In genomic region chr12:48157016-48157888, GRCh38 we compare ENCODE assay signal across 8 cellular contexts. TPM values are rescaled to one million over a fixed set of nuclear protein-coding genes. Genes with fewer than 3 reads are reported as not detected.
DNase-seq lines count a peak whose midpoint lies in the region; ATAC-seq, FAIRE-seq and TF ChIP-seq lines count a peak whose summit lies in the region.

ASB8 (minus strand) TSS chr12:48157515; CDS start chr12:48153496, 4,019 bp downstream.

- H3K9me1 ChIP-seq in IMR-90 (ENCODE audit: insufficient read depth, low read length) (peaks cover 5% of the 10 kb centered on the region), endothelial cell of umbilical vein (replicated peaks; ENCODE audit: control insufficient read depth, extremely low read depth, insufficient read depth, low read length) (no peaks in the 10 kb centered on the region)

- H2AFZ ChIP-seq in IMR-90 (replicated peaks; ENCODE audit: low read length, poor library complexity) = peak within 1 kb of the TSS; percentile 96
- peak within 1 kb of the TSS; percentile 87 for H2AFZ ChIP-seq in OCI-LY7 (ENCODE audit: low read length)
- H2AFZ ChIP-seq in endothelial cell of umbilical vein (ENCODE audit: low read depth, low read length) = peak within 1 kb of the TSS; percentile 87

- peak within 1 kb of the TSS; percentile 86 for H2AK9ac ChIP-seq in IMR-90 (replicated peaks; ENCODE audit: low read depth, low read length, poor library complexity)

- H3K79me2 ChIP-seq in OCI-LY7 (ENCODE audit: insufficient read depth, low read depth, low read length) = peaks cover 10% of the 10 kb centered on the region
- H3K79me2 ChIP-seq in endothelial cell of umbilical vein (ENCODE audit: control insufficient read depth, insufficient read depth, low read length) = peaks cover 9% of the 10 kb centered on the region

- peak within 1 kb of the TSS; percentile 80 for H3K56ac ChIP-seq in IMR-90 (ENCODE audit: extremely low read depth, insufficient read depth, low read length)

- peak within 1 kb of the TSS; percentile 60 for H4K91ac ChIP-seq in IMR-90 (ENCODE audit: insufficient read depth, low read depth, low read length)

- peaks cover 2% of the 10 kb centered on the region; the same call in 1 of the 2 replicates for H3K27me3 ChIP-seq in IMR-90 (ENCODE audit: control insufficient read depth, insufficient read depth, low read length)
- H3K27me3 ChIP-seq in endothelial cell of umbilical vein (ENCODE audit: control insufficient read depth in 2 of 2, insufficient read depth in 2 of 2, low read length in 2 of 2) = peaks cover 4 to 7% of the 10 kb centered on the region in 2 experiments

- no peaks in the 10 kb centered on the region for H3K9me3 ChIP-seq in IMR-90 (ENCODE audit: control insufficient read depth, insufficient read depth, low read length)
- H3K9me3 ChIP-seq in OCI-LY7 (ENCODE audit: low read length) = no peaks in the 10 kb centered on the region
- H3K9me3 ChIP-seq in endothelial cell of umbilical vein (replicated peaks; ENCODE audit: control insufficient read depth, insufficient read depth, low read length) = no peaks in the 10 kb centered on the region

- H4K20me1 ChIP-seq in IMR-90 (ENCODE audit: insufficient read depth, low read length) = no peaks in the 10 kb centered on the region
- H4K20me1 ChIP-seq in OCI-LY7 (ENCODE audit: insufficient read depth, low read length) = no peaks in the 10 kb centered on the region
- no peaks in the 10 kb centered on the region for H4K20me1 ChIP-seq in endothelial cell of umbilical vein (replicated peaks; ENCODE audit: control insufficient read depth, extremely low read depth, insufficient read depth, low read length)

- peak within 1 kb of the TSS; percentile 52; the same call in 1 of the 2 replicates for H2AK5ac ChIP-seq in IMR-90 (ENCODE audit: low read depth, low read length)

- peaks cover 2% of the 10 kb centered on the region; the same call in 1 of the 2 replicates for H3K4me1 ChIP-seq in IMR-90 (ENCODE audit: control insufficient read depth, insufficient read depth, low read length)
- peaks cover 13% of the 10 kb centered on the region for H3K4me1 ChIP-seq in OCI-LY7 (ENCODE audit: insufficient read depth, low read length, poor library complexity, severe bottlenecking)
- peaks cover 3% of the 10 kb centered on the region for H3K4me1 ChIP-seq in endothelial cell of umbilical vein (ENCODE audit: control insufficient read depth, extremely low read depth, insufficient read depth, low read length)

- peak within 1 kb of the TSS; percentile 42; the same call in 1 of the 2 replicates for H2BK20ac ChIP-seq in IMR-90 (ENCODE audit: low read depth, low read length)

- peaks cover 4% of the 10 kb centered on the region for H3K36me3 ChIP-seq in IMR-90 (ENCODE audit: control insufficient read depth, insufficient read depth, low read length)
- H3K36me3 ChIP-seq in OCI-LY7 (ENCODE audit: insufficient read depth, low read length) = peaks cover 12% of the 10 kb centered on the region
- H3K36me3 ChIP-seq in endothelial cell of umbilical vein (ENCODE audit: control insufficient read depth in 2 of 2, extremely low read depth in 1 of 2, insufficient read depth in 2 of 2, low read length in 2 of 2) = no peaks in the 10 kb centered on the region

- peak within 1 kb of the TSS; percentile 90 for H3K23ac ChIP-seq in IMR-90 (ENCODE audit: low read depth, low read length)

- H4K8ac ChIP-seq in IMR-90 (ENCODE audit: low read depth in 2 of 2, low read length in 2 of 2) = peak within 1 kb of the TSS; percentile 76 to 97

- peak within 1 kb of the TSS; percentile 8; the same call in 1 of the 3 replicates for H2BK15ac ChIP-seq in IMR-90 (ENCODE audit: low read depth, low read length)

- H3K4me3 ChIP-seq in IMR-90 (ENCODE audit: insufficient read depth, low read depth, low read length) = peak within 1 kb of the TSS; percentile 68
- peak within 1 kb of the TSS; percentile 81 for H3K4me3 ChIP-seq in OCI-LY7 (ENCODE audit: low read depth, low read length, poor library complexity, severe bottlenecking)
- H3K4me3 ChIP-seq in endothelial cell of umbilical vein (replicated peaks in 1 of 3; ENCODE audit: insufficient read depth in 1 of 3, low read depth in 1 of 3, low read length in 3 of 3) = peak within 1 kb of the TSS; percentile 35 to 66 (median 54)

- peak within 1 kb of the TSS; percentile 94 for H4K5ac ChIP-seq in IMR-90 (ENCODE audit: low read depth, low read length)

- peak; percentile 48 for TF ChIP-seq CTCF in IMR-90 (conservative IDR thresholded peaks at IDR 0.05; ENCODE audit: low read depth, low read length)
- peak; percentile 68 for TF ChIP-seq CTCF in OCI-LY7 (conservative IDR thresholded peaks at IDR 0.05; ENCODE audit: low read length)
- TF ChIP-seq CTCF in endothelial cell of umbilical vein (IDR thresholded peaks at IDR 0.05; ENCODE audit: extremely low read depth in 1 of 2, insufficient read depth in 1 of 2, low read depth in 1 of 2, low read length in 2 of 2) = peak; percentile 44 to 54

- BruUV-seq in IMR-90 (replicated peaks; lab: Mats Ljungman, UMichigan) (no TSS peak), OCI-LY7 (replicated peaks; lab: Mats Ljungman, UMichigan) (no TSS peak), endothelial cell of umbilical vein (replicated peaks; lab: Mats Ljungman, UMichigan) (TSS peak; percentile 47)

- DNase-seq in DMS153 (lab: John Stamatoyannopoulos, UW) (peak; percentile 97), IMR-90 (peak; percentile 97), OCI-LY7 (ENCODE audit: low spot score) (peak; percentile 99), activated T-cell treated with anti-CD3 and anti-CD28 coated beads for 1 hour (ENCODE audit: low read depth) (peak; percentile 98), endothelial cell of umbilical vein (ENCODE audit: low read depth, low spot score) (peak; percentile 99), midbrain (lab: John Stamatoyannopoulos, UW) (peak; percentile 99)
- DNase-seq in stimulated activated CD8-positive, alpha-beta memory T cell treated with anti-CD3 and anti-CD28 coated beads, Interleukin-2, amount 100 ng/mL, for 1 hour (ENCODE audit: low read depth in 2 of 2) = peak; percentile 99

- POLR2A ChIA-PET in IMR-90 (lab: Charles Lee; ENCODE audit: unreplicated experiment) = interaction anchor here (0.6 kb wide), 1 partner anchor 10 kb away, joined by 6 read pairs; no protein-coding TSS in a partner anchor
- POLR2A ChIA-PET in OCI-LY7 (lab: Charles Lee) = interaction anchor here (0.5 to 1.9 kb wide), 25 partner anchors 9 to 948 kb away, joined by 3 to 17 read pairs (median 4); partner anchors contain the start of genes PFKM and SENP1
- POLR2A ChIA-PET in endothelial cell of umbilical vein (lab: Charles Lee) = no interaction called here

- intact Hi-C loops in IMR-90 (cut with micrococcal nuclease) = loop anchor here (2.0 kb wide), 1 partner anchor 50 kb away; the partner anchor contains the start of gene SENP1
- intact Hi-C loops in OCI-LY7 (cut with micrococcal nuclease; ENCODE audit: unreplicated experiment) = loop anchor here (1.0 to 2.0 kb wide), 4 partner anchors 38 to 450 kb away; partner anchors contain the start of genes PFKM and RPAP3
- intact Hi-C loops in endothelial cell of umbilical vein (cut with micrococcal nuclease) = loop anchor here (1.0 to 10.0 kb wide), 3 partner anchors 51 to 442 kb away; partner anchors contain the start of gene SENP1

- dilution Hi-C loops in IMR-90 (cut with HindIII; ENCODE audit: low sequenced_read_pairs, unreplicated experiment) = no loop called here
- dilution Hi-C loops in endothelial cell of umbilical vein (cut with MboI; ENCODE audit: extremely low pct_ligation_motif_present, low sequenced_read_pairs) = no loop called here

- peak; percentile 87 for ATAC-seq in GM21528 (IDR thresholded peaks at IDR 0.05; ENCODE audit: low FRiP score, unreplicated experiment)
- peak; percentile 99 for ATAC-seq in IMR-90 (ENCODE audit: low read depth)

- H2BK120ac ChIP-seq in IMR-90 (ENCODE audit: low read depth, low read length) = peak within 1 kb of the TSS; percentile 70

- H3K27ac ChIP-seq in IMR-90 (ENCODE audit: insufficient read depth, low read length) (peak within 1 kb of the TSS; percentile 74), OCI-LY7 (ENCODE audit: low read depth, low read length, poor library complexity, severe bottlenecking) (peak within 1 kb of the TSS; percentile 64), endothelial cell of umbilical vein (ENCODE audit: insufficient read depth, low read depth, low read length) (peak within 1 kb of the TSS; percentile 0)

- H3K9ac ChIP-seq in IMR-90 (ENCODE audit: low read depth, low read length) (peak within 1 kb of the TSS; percentile 77), endothelial cell of umbilical vein (replicated peaks; ENCODE audit: extremely low read depth, insufficient read depth, low read length) (peak within 1 kb of the TSS; percentile 26)

- no peak for TF ChIP-seq POLR2A in IMR-90 (IDR thresholded peaks at IDR 0.05; ENCODE audit: low read depth, low read length)
- peak; percentile 84 for TF ChIP-seq POLR2A in endothelial cell of umbilical vein (IDR thresholded peaks at IDR 0.05; ENCODE audit: low read depth, low read length)

- no peaks in the 10 kb centered on the region for H3K9me2 ChIP-seq in OCI-LY7 (ENCODE audit: insufficient read depth, low read length)

- H3K79me1 ChIP-seq in IMR-90 (ENCODE audit: low read depth in 1 of 2, low read length in 2 of 2) = peaks cover 3 to 23% of the 10 kb centered on the region in 2 experiments; a peak in 3 of 4 replicates

- in situ Hi-C loops in IMR-90 (cut with MboI; ENCODE audit: low sequenced_read_pairs) = no loop called here

- CTCF ChIA-PET in IMR-90 (lab: Yijun Ruan, JAX) (interaction anchor here (0.5 to 1.2 kb wide), 7 partner anchors 8 to 67 kb away, joined by 3 to 5 read pairs (median 4); no protein-coding TSS in a partner anchor), OCI-LY7 (lab: Charles Lee; ENCODE audit: unreplicated experiment) (interaction anchor here (0.6 to 1.0 kb wide), 2 partner anchors 52 to 178 kb away, joined by 3 read pairs; no protein-coding TSS in a partner anchor), endothelial cell of umbilical vein (lab: Charles Lee) (interaction anchor here (0.8 to 2.0 kb wide), 19 partner anchors 8 to 461 kb away, joined by 3 to 13 read pairs (median 5); partner anchors contain the start of genes CCDC184, PFKM and SENP1)

- H2BK5ac ChIP-seq in IMR-90 (ENCODE audit: low read depth, low read length, poor library complexity, severe bottlenecking) = peak within 1 kb of the TSS; percentile 62

- TF ChIP-seq RAD21 in IMR-90 (IDR thresholded peaks at IDR 0.05; ENCODE audit: low read length) = no peak

- peak within 1 kb of the TSS; percentile 95 for H3K14ac ChIP-seq in IMR-90 (replicated peaks; ENCODE audit: low read depth, low read length)

- H3K18ac ChIP-seq in IMR-90 (ENCODE audit: low read depth, low read length) = peak within 1 kb of the TSS; percentile 71

- peak within 1 kb of the TSS; percentile 87 for H3K4ac ChIP-seq in IMR-90 (ENCODE audit: low read depth, low read length)

- peak within 1 kb of the TSS; percentile 99 for H3K4me2 ChIP-seq in IMR-90 (ENCODE audit: low read depth, low read length)
- peak within 1 kb of the TSS; percentile 91 for H3K4me2 ChIP-seq in OCI-LY7 (ENCODE audit: low read length)
- peak within 1 kb of the TSS; percentile 82 for H3K4me2 ChIP-seq in endothelial cell of umbilical vein (ENCODE audit: insufficient read depth, low read length)

- FAIRE-seq in endothelial cell of umbilical vein (lab: Jason Lieb, UNC) = peak; percentile 100

- 0% methylated on average over 25 of the region's 56 CpGs; no CpG with 5 or more reads in 1 of the 2 experiments for WGBS in IMR-90 (ENCODE audit: extremely low coverage in 2 of 2, insufficient read length in 1 of 2), 2 experiments

RNA-seq across cellular contexts. Expression of gene ASB8, which starts in this region (rescaled TPM):
- total RNA-seq in IMR-90 (2012; rRNA removed) (20.8 and 26.7 TPM in 2 replicates), OCI-LY7 (2022) (39.3 and 41.5 TPM in 2 replicates), endothelial cell of umbilical vein (26.5 and 29.7 TPM in 2 replicates)
- polyA plus RNA-seq in IMR-90 (2012; rRNA removed) (19.3 and 22.9 TPM in 2 replicates), endothelial cell of umbilical vein (14.5 and 14.9 TPM in 2 replicates)
- polyA plus RNA-seq in IMR-90 (2012; cell fraction: cytosol; rRNA removed) = 8.3 and 16.9 TPM in 2 replicates
- polyA plus RNA-seq in IMR-90 (2012; cell fraction: nucleus; rRNA removed; ENCODE audit: low replicate concordance) = 6.9 and 27.0 TPM in 2 replicates
- total RNA-seq in OCI-LY7 (2014; rRNA removed; shearing (Covaris generic)) = 19.9 and 26.6 TPM in 2 replicates
- polyA plus RNA-seq in endothelial cell of umbilical vein (2011; cell fraction: cytosol; rRNA removed) = 16.9 and 17.3 TPM in 2 replicates
- 16.9 and 19.7 TPM in 2 replicates for polyA plus RNA-seq in endothelial cell of umbilical vein (2011; cell fraction: nucleus; rRNA removed)
- polyA plus RNA-seq in endothelial cell of umbilical vein (2012) = 16.5 and 24.5 TPM in 2 replicates
- polyA minus RNA-seq in endothelial cell of umbilical vein = 36.0 and 48.5 TPM in 2 replicates
- polyA minus RNA-seq in endothelial cell of umbilical vein (2011; cell fraction: cytosol; rRNA and poly(A)+ RNA removed) = 21.3 TPM
- polyA minus RNA-seq in endothelial cell of umbilical vein (2011; cell fraction: nucleus; rRNA and poly(A)+ RNA removed) = 16.8 and 21.0 TPM in 2 replicates

Comparison
In these comparisons a context has a peak if more than half of its experiments do, and no peak if none do; other contexts are left out.
1. Peak in every context shown above with its lines: DNase-seq, ATAC-seq, H3K4me3 ChIP-seq and H3K27ac ChIP-seq.
2. H3K27ac ChIP-seq: peak in every context shown above with its lines; median percentile 74 in IMR-90; 64 in OCI-LY7; 0 in endothelial cell of umbilical vein.